ENCODE assay signal across 9 cellular contexts in the genomic region with DNA sequence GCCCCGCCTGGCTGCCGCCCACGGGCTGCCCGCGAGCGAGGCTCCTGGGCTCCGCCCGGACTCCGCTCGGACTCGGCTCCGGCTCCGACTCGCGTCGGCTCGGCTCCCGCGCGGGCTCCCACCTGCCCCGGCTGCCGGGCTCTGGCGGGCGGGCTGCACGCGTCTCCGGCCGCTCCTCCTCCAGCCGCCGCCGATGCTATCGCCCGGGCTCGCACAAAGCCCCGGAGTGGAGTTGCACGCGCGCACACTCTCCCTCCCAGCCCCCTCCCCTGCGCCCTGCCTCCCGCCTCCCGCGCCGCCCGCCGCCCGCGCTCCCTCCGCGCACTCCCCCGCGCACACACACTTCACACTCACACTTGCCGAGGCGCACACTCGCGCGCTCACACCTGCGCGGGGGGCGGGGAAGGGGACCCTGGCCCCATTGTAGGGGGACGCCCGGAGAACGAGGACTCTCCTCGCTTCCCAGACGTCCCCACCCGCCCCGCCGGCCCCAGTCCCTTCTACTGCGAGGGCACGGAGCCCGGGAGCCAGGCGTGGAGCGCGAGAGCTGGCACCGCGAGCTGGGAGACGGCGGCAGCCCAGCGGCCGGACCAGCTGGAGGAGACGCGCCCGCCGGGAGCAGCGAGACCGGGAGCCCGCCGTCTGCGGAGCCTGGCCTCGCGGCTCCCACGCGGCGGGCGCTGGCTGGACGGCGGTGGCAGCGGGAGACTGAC. TPM values are rescaled to one million over a fixed set of nuclear protein-coding genes. Genes with fewer than 3 reads are reported as not detected.
DNase-seq lines count a peak whose midpoint lies in the region; ATAC-seq and TF ChIP-seq lines count a peak whose summit lies in the region.
"Had no signal": no experiment of that assay in that cellular context is flagged by ENCODE, and none has a peak within 500 bp of the region (broad histone marks: within the 10 kb centered on the region; RNA-seq: fewer than 3 reads in every experiment).

TSS of gene GRIK3 (minus strand) at position 215 of the 713 bp plus-strand sequence. CDS start 407 bp downstream, outside the sequence.

- H3K4me1 ChIP-seq in BLaER1 treated with 17β-estradiol and CSF1 and Interleukin-3, amounts not matched to agents 10 nM and 100 nM: peaks cover 47 to 63% (median 52%) of the 10 kb centered on the region in 10 experiments
- peaks cover 49% of the 10 kb centered on the region for H3K4me1 ChIP-seq in HUES6 (ENCODE audit: control insufficient read depth, insufficient read depth, low read length)

- peak within 1 kb of the TSS in 2 of 11 experiments; percentile 10 to 21; a peak in 3 of 22 replicates for H3K9ac ChIP-seq in BLaER1 treated with 17β-estradiol and CSF1 and Interleukin-3, amounts not matched to agents 10 nM and 100 nM
- H3K9ac ChIP-seq in HUES6 (ENCODE audit: low read length): peak within 1 kb of the TSS; percentile 42

- no peaks in the 10 kb centered on the region for H3K36me3 ChIP-seq in BLaER1 treated with 17β-estradiol and CSF1 and Interleukin-3, amounts not matched to agents 10 nM and 100 nM
- H3K36me3 ChIP-seq in HUES6 (ENCODE audit: control insufficient read depth, insufficient read depth, low read length): no peaks in the 10 kb centered on the region

- H3K27me3 Mint-ChIP-seq in activated B cell treated with CpG ODN at 0.5 μM for 24 hours (peaks cover 55% of the 10 kb centered on the region), mesothelial cell of epicardium (ENCODE audit: low read depth) (peaks cover 94% of the 10 kb centered on the region)

- H3K27me3 ChIP-seq in BLaER1 treated with 17β-estradiol and CSF1 and Interleukin-3, amounts not matched to agents 10 nM and 100 nM: peaks cover 97 to 100% (median 99%) of the 10 kb centered on the region in 11 experiments
- H3K27me3 ChIP-seq in HUES6 (ENCODE audit: control insufficient read depth, insufficient read depth, low read length): peaks cover 99% of the 10 kb centered on the region

- CTCF ChIA-PET in activated B cell treated with CpG ODN at 0.5 μM for 24 hours (lab: Charles Lee): no interaction called here

- peaks cover 33% of the 10 kb centered on the region for H3K4me1 Mint-ChIP-seq in activated B cell treated with CpG ODN at 0.5 μM for 24 hours
- H3K4me1 Mint-ChIP-seq in mesothelial cell of epicardium: peaks cover 11% of the 10 kb centered on the region

- no peaks in the 10 kb centered on the region for H3K9me3 Mint-ChIP-seq in activated B cell treated with CpG ODN at 0.5 μM for 24 hours
- no peaks in the 10 kb centered on the region for H3K9me3 Mint-ChIP-seq in mesothelial cell of epicardium

- no peaks in the 10 kb centered on the region for H3K9me3 ChIP-seq in BLaER1 treated with 17β-estradiol and CSF1 and Interleukin-3, amounts not matched to agents 10 nM and 100 nM (replicated peaks in 1 of 11)
- no peaks in the 10 kb centered on the region for H3K9me3 ChIP-seq in HUES6 (ENCODE audit: control insufficient read depth, insufficient read depth, low read depth, low read length)

- no peak within 1 kb of the TSS for H3K27ac ChIP-seq in BLaER1 treated with 17β-estradiol and CSF1 and Interleukin-3, amounts not matched to agents 10 nM and 100 nM
- no peak within 1 kb of the TSS for H3K27ac ChIP-seq in HUES6 (ENCODE audit: low read depth, low read length)

- peak within 1 kb of the TSS; percentile 43 to 67 (median 56) for H3K4me3 ChIP-seq in BLaER1 treated with 17β-estradiol and CSF1 and Interleukin-3, amounts not matched to agents 10 nM and 100 nM
- peak within 1 kb of the TSS; percentile 63 for H3K4me3 ChIP-seq in HUES6 (ENCODE audit: low read depth, low read length)

- H3K36me3 Mint-ChIP-seq in activated B cell treated with CpG ODN at 0.5 μM for 24 hours (ENCODE audit: low read depth) (no peaks in the 10 kb centered on the region), mesothelial cell of epicardium (no peaks in the 10 kb centered on the region)

- H3K4me3 Mint-ChIP-seq in activated B cell treated with CpG ODN at 0.5 μM for 24 hours: peak within 1 kb of the TSS; percentile 57
- peak within 1 kb of the TSS; percentile 36 for H3K4me3 Mint-ChIP-seq in mesothelial cell of epicardium

- peaks cover 0 to 69% (median 47%) of the 10 kb centered on the region in 11 experiments; a peak in 20 of 22 replicates for H4K20me1 ChIP-seq in BLaER1 treated with 17β-estradiol and CSF1 and Interleukin-3, amounts not matched to agents 10 nM and 100 nM

- ATAC-seq in activated B cell treated with CpG ODN at 0.5 μM for 24 hours (ENCODE audit: low read depth): no peak
- no peak for ATAC-seq in HG02981 (IDR thresholded peaks at IDR 0.05; ENCODE audit: unreplicated experiment)
- no peak for ATAC-seq in GM21619 (IDR thresholded peaks at IDR 0.05; ENCODE audit: unreplicated experiment)

- intact Hi-C loops in activated B cell treated with CpG ODN at 0.5 μM for 24 hours (cut with micrococcal nuclease): loop anchor here (10.0 kb wide), 1 partner anchor 400 kb away; no protein-coding TSS in a partner anchor

- H3K27ac Mint-ChIP-seq in activated B cell treated with CpG ODN at 0.5 μM for 24 hours (no peak within 1 kb of the TSS), mesothelial cell of epicardium (no peak within 1 kb of the TSS)

- H3K4me2 ChIP-seq in BLaER1 treated with 17β-estradiol and CSF1 and Interleukin-3, amounts not matched to agents 10 nM and 100 nM: peak within 1 kb of the TSS; percentile 75 to 98 (median 92)

- POLR2A ChIA-PET in activated B cell treated with CpG ODN at 0.5 μM for 24 hours (lab: Charles Lee): interaction anchor here (0.6 kb wide), 1 partner anchor 565 kb away, joined by 7 read pairs; no protein-coding TSS in a partner anchor

- no peak for DNase-seq in activated B cell treated with CpG ODN at 0.5 μM for 24 hours
- DNase-seq in mesothelial cell of epicardium (ENCODE audit: low spot score in 2 of 2, unreplicated experiment in 2 of 2): peak in 1 of 2 experiments; percentile 59
- no peak for DNase-seq in ureter (ENCODE audit: low spot score)
- DNase-seq in effector CD4-positive, alpha-beta T cell: no peak
- DNase-seq: central memory CD4-positive, alpha-beta T cell had no signal

- TF ChIP-seq CTCF in activated B cell treated with CpG ODN at 0.5 μM for 24 hours (IDR thresholded peaks at IDR 0.05) (no peak), mesothelial cell of epicardium (IDR thresholded peaks at IDR 0.05; ENCODE audit: unreplicated experiment) (no peak)

RNA-seq across cellular contexts. Expression of gene GRIK3, which starts in this region (rescaled TPM):
- total RNA-seq in activated B cell treated with CpG ODN at 0.5 μM for 24 hours (0.35 and 0.37 TPM in 2 replicates), mesothelial cell of epicardium (0.05 TPM in 1 of 3 replicates, not detected in the others), ureter (0.55 TPM)
